ENCODE assay signal across 22 cellular contexts in genomic region chr12:101039848-101040531, GRCh38.
DNase-seq lines count a peak whose midpoint lies in the region; ATAC-seq, FAIRE-seq and TF ChIP-seq lines count a peak whose summit lies in the region.
"Had no signal": no experiment of that assay in that cellular context is flagged by ENCODE, and none has a peak within 500 bp of the region (broad histone marks: within the 10 kb centered on the region; RNA-seq: fewer than 3 reads in every experiment).

No MANE protein-coding gene starts in this region.

- TF ChIP-seq CTCF in bronchial epithelial cell (IDR thresholded peaks at IDR 0.05; ENCODE audit: insufficient read depth, low read length, severe bottlenecking) = no peak

- peaks cover 2 to 3% of the 10 kb centered on the region in 2 donors for H3K9me3 Mint-ChIP-seq in stimulated activated naive B cell treated with anti-CD40 and anti-IgM and Interleukin-4, amounts not matched to agents 10 μg/mL and 1 μg/mL and 100 μg/mL, for 72 hours
- H3K9me3 Mint-ChIP-seq: GM23338 had no signal

- no peaks in the 10 kb centered on the region for H3K27me3 ChIP-seq in bronchial epithelial cell (ENCODE audit: control insufficient read depth, insufficient read depth, low read length)
- no peaks in the 10 kb centered on the region for H3K27me3 ChIP-seq in small intestine (ENCODE audit: control insufficient read depth in 2 of 2, insufficient read depth in 2 of 2, low read length in 2 of 2)

- DNase-seq in RCC 7860 (ENCODE audit: low spot score) (peak; percentile 12), bronchial epithelial cell (ENCODE audit: low read depth) (peak; percentile 47), left colon (no peak), small intestine (peak; percentile 68)
- no peak for DNase-seq in stimulated activated naive B cell treated with anti-CD40 and anti-IgM and Interleukin-4, amounts not matched to agents 10 μg/mL and 1 μg/mL and 100 μg/mL, for 72 hours
- DNase-seq: AML-193, DMS 273 treated with DMSO at 0.1 percent for 48 hours, GF-D8, Kasumi-1, NCI-H1105 treated with DMSO at 0.1 percent for 48 hours, NCI-H1694, NCI-H510A treated with DMSO at 0.1 percent for 48 hours, NCI-H82, OCI-M1, RPMI8226 had no signal

- FAIRE-seq in RCC 7860 (lab: Jason Lieb, UNC) = no peak
- FAIRE-seq in bronchial epithelial cell (lab: Jason Lieb, UNC) = no peak
- no peak for FAIRE-seq in small intestine (lab: Jason Lieb, UNC)
- FAIRE-seq: GM12878, GM19239 had no signal

- H3K4me3 ChIP-seq in bronchial epithelial cell (ENCODE audit: low read depth, low read length) (no peak overlapping the region), small intestine (ENCODE audit: low read depth in 1 of 2, low read length in 2 of 2) (no peak overlapping the region)
- H3K4me3 ChIP-seq: GM12878, GM23338 had no signal

- intact Hi-C loops in left colon (cut with DNase I, micrococcal nuclease) = no loop called here

- no peaks in the 10 kb centered on the region for H3K27me3 Mint-ChIP-seq in stimulated activated naive B cell treated with anti-CD40 and anti-IgM and Interleukin-4, amounts not matched to agents 10 μg/mL and 1 μg/mL and 100 μg/mL, for 72 hours

- H3K4me1 ChIP-seq in small intestine (ENCODE audit: control insufficient read depth in 2 of 2, insufficient read depth in 1 of 2, low read depth in 1 of 2, low read length in 1 of 2) = peaks cover 0 to 3% of the 10 kb centered on the region in 2 donors

- peaks cover 2 to 6% of the 10 kb centered on the region in 2 donors for H3K4me1 Mint-ChIP-seq in stimulated activated naive B cell treated with anti-CD40 and anti-IgM and Interleukin-4, amounts not matched to agents 10 μg/mL and 1 μg/mL and 100 μg/mL, for 72 hours
- H3K4me1 Mint-ChIP-seq: GM23338 had no signal

- H3K27ac Mint-ChIP-seq in stimulated activated naive B cell treated with anti-CD40 and anti-IgM and Interleukin-4, amounts not matched to agents 10 μg/mL and 1 μg/mL and 100 μg/mL, for 72 hours = no peak overlapping the region
- H3K27ac Mint-ChIP-seq: GM23338 had no signal

- 19 to 65% (median 31%) methylated on average over 6 of the region's 6 CpGs for WGBS in small intestine, 3 donors

- peak overlapping the region in 1 of 2 donors; percentile 86 for H3K27ac ChIP-seq in small intestine (ENCODE audit: low read depth in 1 of 2, low read length in 1 of 2)
- H3K27ac ChIP-seq: C4-2B had no signal

- ATAC-seq in left colon (peak; percentile 56), GM21447 (IDR thresholded peaks at IDR 0.05; ENCODE audit: unreplicated experiment) (no peak), HG02870 (IDR thresholded peaks at IDR 0.05; ENCODE audit: unreplicated experiment) (no peak)
- no peak for ATAC-seq in stimulated activated naive B cell treated with anti-CD40 and anti-IgM and Interleukin-4, amounts not matched to agents 10 μg/mL and 1 μg/mL and 100 μg/mL, for 72 hours (replicated peaks)
- ATAC-seq: GM12878, GM23338, HCT116 had no signal

- H3K36me3 ChIP-seq in bronchial epithelial cell (ENCODE audit: control insufficient read depth, insufficient read depth, low read length) = no peaks in the 10 kb centered on the region
- no peaks in the 10 kb centered on the region for H3K36me3 ChIP-seq in small intestine (ENCODE audit: control insufficient read depth in 2 of 2, insufficient read depth in 2 of 2, low read length in 2 of 2)

- H3K4me3 Mint-ChIP-seq in stimulated activated naive B cell treated with anti-CD40 and anti-IgM and Interleukin-4, amounts not matched to agents 10 μg/mL and 1 μg/mL and 100 μg/mL, for 72 hours = no peak overlapping the region
- H3K4me3 Mint-ChIP-seq: GM23338 had no signal

- H3K9me3 ChIP-seq in small intestine (ENCODE audit: control insufficient read depth, low read depth) = no peaks in the 10 kb centered on the region

- no peaks in the 10 kb centered on the region for H3K36me3 Mint-ChIP-seq in stimulated activated naive B cell treated with anti-CD40 and anti-IgM and Interleukin-4, amounts not matched to agents 10 μg/mL and 1 μg/mL and 100 μg/mL, for 72 hours

Comparison
In these comparisons a context has a peak if more than half of its experiments do, and no peak if none do; other contexts are left out.
1. DNase-seq: peak in RCC 7860 (single experiment), bronchial epithelial cell (single experiment) and small intestine (single experiment); none in left colon (0 of 2) and stimulated activated naive B cell treated with anti-CD40 and anti-IgM and Interleukin-4, amounts not matched to agents 10 μg/mL and 1 μg/mL and 100 μg/mL, for 72 hours (single experiment).